8 cellular contexts compared by ENCODE assay signal in the genomic region with DNA sequence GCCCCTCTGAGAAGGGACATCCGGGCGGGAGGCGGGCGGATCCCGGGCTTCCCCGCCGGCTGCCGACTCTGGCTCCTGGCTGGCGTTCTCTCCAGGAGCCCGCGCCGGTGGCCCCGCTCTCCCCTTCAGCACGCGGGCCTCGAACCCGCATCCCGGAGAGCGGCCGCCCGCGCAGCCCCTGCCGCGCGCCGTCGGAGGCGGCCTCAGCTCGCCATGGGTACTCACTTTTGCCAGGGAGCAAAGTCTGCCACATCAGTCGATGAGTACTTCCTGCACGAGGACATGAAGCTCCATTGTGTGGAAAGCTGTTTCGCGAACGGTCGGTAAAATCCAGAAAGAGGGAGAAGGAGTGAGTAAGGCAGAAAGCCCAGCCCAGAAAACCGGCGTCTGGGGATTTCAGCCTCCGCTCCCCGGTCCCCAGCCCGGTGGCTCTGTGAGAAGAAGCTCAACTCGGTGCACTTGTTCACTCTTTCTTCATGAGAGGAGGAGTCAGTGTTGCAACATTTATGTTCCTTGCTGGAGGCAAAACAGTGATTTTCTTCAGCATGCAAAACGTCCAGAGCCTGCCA. TPM values are rescaled to one million over a fixed set of nuclear protein-coding genes. Genes with fewer than 3 reads are reported as not detected.
A peak's percentile ranks its signal among the peaks of the same experiment; 100 is the strongest.
DNase-seq lines count a peak whose midpoint lies in the region; ATAC-seq and TF ChIP-seq lines count a peak whose summit lies in the region.

A gene (minus strand): TSS at position 445 of the 569 bp plus-strand sequence. CDS start 140,867 bp downstream, outside the sequence.

- H3K4me1 ChIP-seq in muscle layer of colon (ENCODE audit: insufficient read depth, low read length), result peaks cover 7% of the 10 kb centered on the region

- no peak within 1 kb of the TSS for H3K27ac ChIP-seq in muscle layer of colon (ENCODE audit: low read depth, low read length)

- H3K9me3 ChIP-seq in muscle layer of colon (ENCODE audit: low read length), result no peaks in the 10 kb centered on the region

- TF ChIP-seq CTCF in epithelial cell of proximal tubule (conservative IDR thresholded peaks at IDR 0.05; ENCODE audit: low read depth, low read length), result no peak

- DNase-seq in RKO (ENCODE audit: low spot score) (peak; percentile 27), epithelial cell of proximal tubule (ENCODE audit: low read depth) (peak; percentile 19), RPMI8226 (no peak), GDM1 (lab: John Stamatoyannopoulos, UW) (no peak), hippocampal formation (lab: John Stamatoyannopoulos, UW) (no peak)

- no peak within 1 kb of the TSS for H3K9ac ChIP-seq in muscle layer of colon (ENCODE audit: low read length)

- ATAC-seq in GM18502 (IDR thresholded peaks at IDR 0.05; ENCODE audit: poor library complexity, unreplicated experiment) (peak; percentile 39), HG02678 (IDR thresholded peaks at IDR 0.05; ENCODE audit: unreplicated experiment) (peak; percentile 28)

- H3K36me3 ChIP-seq in muscle layer of colon (ENCODE audit: insufficient read depth, low read length), result no peaks in the 10 kb centered on the region

- peak within 1 kb of the TSS; percentile 64 for H3K4me3 ChIP-seq in epithelial cell of proximal tubule (ENCODE audit: low read depth, low read length)
- H3K4me3 ChIP-seq in muscle layer of colon (ENCODE audit: low read depth in 1 of 2, low read length in 2 of 2), result peak within 1 kb of the TSS; percentile 24 to 59

- peaks cover 13 to 16% of the 10 kb centered on the region in 2 donors for H3K27me3 ChIP-seq in muscle layer of colon (ENCODE audit: control insufficient read depth in 1 of 2, insufficient read depth in 2 of 2, low read length in 2 of 2)

RNA-seq across cellular contexts. Expression of the gene that starts here (rescaled TPM):
- 0.22 and 0.35 TPM in 2 replicates for total RNA-seq in epithelial cell of proximal tubule

Comparison
In these comparisons a context has a peak if more than half of its experiments do, and no peak if none do; other contexts are left out.
1. Peak in DNase-seq and H3K4me3 ChIP-seq in epithelial cell of proximal tubule; RNA of the gene not detected or under 1 TPM.